ENCODE assay signal across 8 cellular contexts in genomic region chr2:210171309-210172218, GRCh38. TPM values are rescaled to one million over a fixed set of nuclear protein-coding genes. Genes with fewer than 3 reads are reported as not detected.
DNase-seq lines count a peak whose midpoint lies in the region; ATAC-seq, FAIRE-seq and TF ChIP-seq lines count a peak whose summit lies in the region.

TSS of gene KANSL1L (minus strand) at chr2:210171409. CDS start at chr2:210154582, 16,827 bp downstream.

- H3K4me1 ChIP-seq in kidney (ENCODE audit: control insufficient read depth in 1 of 2, insufficient read depth in 1 of 2, low read depth in 1 of 2, low read length in 2 of 2): peaks cover 2 to 6% of the 10 kb centered on the region in 2 donors

- H3K36me3 ChIP-seq in kidney (ENCODE audit: control insufficient read depth in 1 of 2, insufficient read depth in 2 of 2, low read length in 2 of 2): no peaks in the 10 kb centered on the region

- H3K9ac ChIP-seq in kidney (ENCODE audit: low read length in 2 of 2): peak within 1 kb of the TSS; percentile 96 to 98

- DNase-seq in AG10803 (ENCODE audit: low read depth) (peak; percentile 95), NCI-H446 (lab: John Stamatoyannopoulos, UW) (peak; percentile 85 to 97), cerebellar nuclear complex (lab: John Stamatoyannopoulos, UW) (peak; percentile 75 to 93), kidney (peak; percentile 100)
- peak; percentile 97 for DNase-seq in activated CD4-positive, CD25-positive, alpha-beta regulatory T cell treated with anti-CD3 and anti-CD28 coated beads, Interleukin-2, amount 50 U/mL, for 72 hours
- peak; percentile 93 to 97 for DNase-seq in stimulated activated CD4-positive, alpha-beta T cell treated with anti-CD3 and anti-CD28 coated beads, Interleukin-15, amount 100 ng/mL, for 1 hour (ENCODE audit: low read depth in 1 of 2, low spot score in 1 of 2)

- no peak for FAIRE-seq in kidney (lab: Jason Lieb, UNC)

- TF ChIP-seq CTCF in AG10803 (conservative IDR thresholded peaks at IDR 0.05; ENCODE audit: low read length): no peak
- no peak for TF ChIP-seq CTCF in kidney (IDR thresholded peaks at IDR 0.05; ENCODE audit: borderline replicate concordance, extremely low read depth, insufficient read depth)

- no peaks in the 10 kb centered on the region for H3K9me3 ChIP-seq in kidney (ENCODE audit: control insufficient read depth in 1 of 2, low read length in 2 of 2)

- peak; percentile 56 for ATAC-seq in GM19043 (IDR thresholded peaks at IDR 0.05; ENCODE audit: low read depth, unreplicated experiment)
- ATAC-seq in HG03354 (IDR thresholded peaks at IDR 0.05; ENCODE audit: poor library complexity, severe bottlenecking, unreplicated experiment): peak; percentile 68

- peak within 1 kb of the TSS; percentile 99 for H3K27ac ChIP-seq in kidney (ENCODE audit: low read depth in 2 of 2, low read length in 2 of 2)

- H3K4me3 ChIP-seq in AG10803 (ENCODE audit: low read length): peak within 1 kb of the TSS; percentile 83
- peak within 1 kb of the TSS; percentile 82 to 95 for H3K4me3 ChIP-seq in kidney (ENCODE audit: low read length in 2 of 2)

- intact Hi-C loops in kidney (cut with DNase I): no loop called here

RNA-seq across cellular contexts. Expression of gene KANSL1L, which starts in this region (rescaled TPM):
- 65.4 TPM for total RNA-seq in kidney
- 11.6 TPM for polyA plus RNA-seq in kidney (ENCODE audit: insufficient read depth, low read depth, low replicate concordance)

Comparison
In these comparisons a context has a peak if more than half of its experiments do, and no peak if none do; other contexts are left out.
1. Peak in every context shown above with its lines: DNase-seq, ATAC-seq, H3K4me3 ChIP-seq and H3K27ac ChIP-seq.